ENCODE assay signal across 8 cellular contexts in the genomic region with DNA sequence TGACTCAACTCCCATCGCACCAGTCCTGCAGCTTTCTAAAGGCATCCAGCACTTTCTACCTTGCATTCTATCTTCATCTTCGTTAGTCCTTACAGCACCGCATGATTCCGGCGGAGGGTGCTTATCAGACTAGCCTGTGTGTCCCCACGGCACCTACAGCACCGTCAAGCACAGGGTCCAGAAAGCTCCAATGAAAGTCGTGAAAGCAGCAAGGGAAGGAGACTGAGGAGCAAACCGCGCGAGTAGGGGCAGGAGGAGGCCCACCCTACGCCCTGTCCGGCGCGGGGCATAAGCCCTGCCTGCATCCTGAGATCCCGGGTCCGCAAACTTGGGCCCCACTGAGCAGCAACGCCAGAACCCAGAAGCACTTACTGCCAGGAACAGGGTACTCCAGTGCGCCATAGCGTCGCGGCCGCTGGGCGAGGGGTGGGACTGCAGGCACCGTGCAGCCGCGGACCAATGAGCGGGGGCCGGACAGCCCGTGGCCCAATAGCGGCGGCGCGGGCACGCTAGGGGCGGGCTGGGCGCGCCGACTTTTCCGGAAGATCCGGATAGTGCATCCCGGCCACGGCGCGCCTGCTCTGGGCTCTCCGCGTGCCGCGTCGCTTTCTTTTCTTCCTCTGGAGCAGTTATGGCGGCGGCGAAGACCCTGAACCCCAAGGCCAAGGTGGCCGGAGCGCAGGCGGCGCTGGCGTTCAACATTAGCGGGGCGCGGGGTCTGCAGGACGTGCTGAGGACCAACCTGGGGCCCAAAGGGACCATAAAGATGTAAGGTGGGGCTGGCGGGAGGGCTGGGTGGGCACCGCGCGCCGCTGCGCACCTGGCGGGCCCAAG.
DNase-seq lines count a peak whose midpoint lies in the region; ATAC-seq, FAIRE-seq and TF ChIP-seq lines count a peak whose summit lies in the region.

No MANE protein-coding gene starts in this region.

- TF ChIP-seq CTCF in Calu3 (IDR thresholded peaks at IDR 0.05; ENCODE audit: unreplicated experiment), result no peak
- TF ChIP-seq CTCF in H1 (IDR thresholded peaks at IDR 0.05; ENCODE audit: control extremely low read depth in 1 of 3, insufficient read depth in 1 of 3, low read depth in 1 of 3, low read length in 3 of 3), result no peak

- no peaks in the 10 kb centered on the region for H3K9me3 ChIP-seq in H1 (ENCODE audit: insufficient read depth in 2 of 2, low read depth in 1 of 2, low read length in 1 of 2)

- H3K14ac ChIP-seq in H1 (ENCODE audit: insufficient read length), result no peak overlapping the region

- TF ChIP-seq EP300 in H1 (IDR thresholded peaks at IDR 0.05; ENCODE audit: borderline replicate concordance in 1 of 2, low read depth in 2 of 2, low read length in 2 of 2), result no peak

- H3K79me2 ChIP-seq in H1 (ENCODE audit: control insufficient read depth in 1 of 2, insufficient read depth in 2 of 2, low read length in 2 of 2), result peaks cover 12 to 56% of the 10 kb centered on the region in 2 experiments

- peak overlapping the region; percentile 7; the same call in 1 of the 2 replicates for H2BK12ac ChIP-seq in H1 (ENCODE audit: low read depth, low read length)

- TF ChIP-seq POLR2A in H1 (IDR thresholded peaks at IDR 0.05; ENCODE audit: control extremely low read depth in 1 of 2, low read depth in 2 of 2, low read length in 2 of 2), result peak in 1 of 2 experiments; percentile 91; a peak in 2 of 3 replicates

- peaks cover 2% of the 10 kb centered on the region; the same call in 1 of the 2 replicates for H3K79me1 ChIP-seq in H1 (ENCODE audit: low read depth, low read length)

- DNase-seq in Calu3 (peak; percentile 86), HUDEP-2 (lab: John Stamatoyannopoulos, UW; ENCODE audit: unreplicated experiment in 76 of 76) (peak in 73 of 76 experiments; percentile 21 to 88 (median 71)), NOMO-1 treated with DMSO at 0.1 percent for 48 hours (lab: John Stamatoyannopoulos, UW; ENCODE audit: unreplicated experiment) (peak; percentile 90), H1 (ENCODE audit: low read depth in 1 of 2, low spot score in 2 of 2) (peak; percentile 68 to 91), mesenteric fat pad (ENCODE audit: low spot score) (peak; percentile 98)
- DNase-seq in activated CD8-positive, alpha-beta memory T cell treated with anti-CD3 and anti-CD28 coated beads, Interleukin-2, amount 10 ng/mL, durations not matched to agents 7 days and 5 days, result peak; percentile 92
- peak; percentile 63 for DNase-seq in stimulated activated CD8-positive, alpha-beta memory T cell treated with anti-CD3 and anti-CD28 coated beads, Interleukin-15, amount 100 ng/mL, for 1 hour (ENCODE audit: low read depth)

- no peaks in the 10 kb centered on the region for H3K9me3 Mint-ChIP-seq in Calu3 (ENCODE audit: low read depth, unreplicated experiment)
- no peaks in the 10 kb centered on the region for H3K9me3 Mint-ChIP-seq in activated CD8-positive, alpha-beta memory T cell treated with anti-CD3 and anti-CD28 coated beads, Interleukin-2, amount 10 ng/mL, durations not matched to agents 7 days and 5 days (ENCODE audit: low read depth)

- H3K36me3 Mint-ChIP-seq in Calu3 (ENCODE audit: insufficient read depth, unreplicated experiment), result peaks cover 25% of the 10 kb centered on the region
- peaks cover 4% of the 10 kb centered on the region for H3K36me3 Mint-ChIP-seq in activated CD8-positive, alpha-beta memory T cell treated with anti-CD3 and anti-CD28 coated beads, Interleukin-2, amount 10 ng/mL, durations not matched to agents 7 days and 5 days

- no peak overlapping the region for H2BK20ac ChIP-seq in H1 (ENCODE audit: low read length)

- POLR2A ChIA-PET in H1 (lab: Charles Lee; ENCODE audit: partially characterized antibody), result interaction anchor here (0.7 to 1.9 kb wide), 18 partner anchors 9 to 483 kb away, joined by 3 to 18 read pairs (median 3); no protein-coding TSS in a partner anchor

- no peaks in the 10 kb centered on the region for H4K20me1 ChIP-seq in H1 (replicated peaks in 1 of 2; ENCODE audit: control insufficient read depth in 1 of 2, insufficient read depth in 2 of 2, low read length in 2 of 2)

- H2AK5ac ChIP-seq in H1 (ENCODE audit: low read depth, low read length), result no peak overlapping the region

- H2BK5ac ChIP-seq in H1 (ENCODE audit: low read depth, low read length), result peak overlapping the region; percentile 97

- TF ChIP-seq RAD21 in H1 (IDR thresholded peaks at IDR 0.05 in 1 of 2, conservative IDR thresholded peaks at IDR 0.05 in 1 of 2; ENCODE audit: low read depth in 2 of 2, low read length in 2 of 2), result no peak

- peak overlapping the region; percentile 93 for H3K18ac ChIP-seq in H1 (ENCODE audit: extremely low read depth, low read length)

- no TSS peak for BruUV-seq in Calu3 (replicated peaks; lab: Mats Ljungman, UMichigan)

- H2BK120ac ChIP-seq in H1 (replicated peaks; ENCODE audit: low read depth, low read length), result no peak overlapping the region

- peak overlapping the region; percentile 94 to 97 (median 95) for H3K9ac ChIP-seq in H1 (replicated peaks in 1 of 4; ENCODE audit: extremely low read depth in 1 of 4, low read depth in 3 of 4, low read length in 3 of 4)

- peak overlapping the region; percentile 99; the same call in 1 of the 2 replicates for H4K8ac ChIP-seq in H1 (ENCODE audit: extremely low read depth, insufficient read depth, low read length)

- no peaks in the 10 kb centered on the region for H3K27me3 Mint-ChIP-seq in Calu3 (ENCODE audit: unreplicated experiment)
- H3K27me3 Mint-ChIP-seq in activated CD8-positive, alpha-beta memory T cell treated with anti-CD3 and anti-CD28 coated beads, Interleukin-2, amount 10 ng/mL, durations not matched to agents 7 days and 5 days, result no peaks in the 10 kb centered on the region

- peak overlapping the region; percentile 95 for H3K27ac ChIP-seq in H1 (ENCODE audit: low read depth, low read length)

- peak overlapping the region; percentile 88 for H4K91ac ChIP-seq in H1 (replicated peaks; ENCODE audit: insufficient read length, low read length)

- H4K5ac ChIP-seq in H1 (ENCODE audit: insufficient read length, low read depth, low read length), result peak overlapping the region; percentile 85

- H3K4ac ChIP-seq in H1 (replicated peaks; ENCODE audit: insufficient read length, low read depth, low read length), result no peak overlapping the region

- H3K23ac ChIP-seq in H1 (ENCODE audit: insufficient read length), result no peak overlapping the region

- peak overlapping the region; percentile 77 for H3K4me3 Mint-ChIP-seq in Calu3 (ENCODE audit: low read depth, unreplicated experiment)
- peak overlapping the region; percentile 93 for H3K4me3 Mint-ChIP-seq in activated CD8-positive, alpha-beta memory T cell treated with anti-CD3 and anti-CD28 coated beads, Interleukin-2, amount 10 ng/mL, durations not matched to agents 7 days and 5 days

- H3K23me2 ChIP-seq in H1 (ENCODE audit: low read depth, low read length), result peaks cover 4% of the 10 kb centered on the region

- CTCF ChIA-PET in Calu3 (lab: Charles Lee) (no interaction called here), H1 (lab: Charles Lee; ENCODE audit: partially characterized antibody) (interaction anchor here (0.6 to 1.4 kb wide), 3 partner anchors 20 to 89 kb away, joined by 3 to 4 read pairs (median 3); no protein-coding TSS in a partner anchor)
- CTCF ChIA-PET in activated CD8-positive, alpha-beta memory T cell treated with anti-CD3 and anti-CD28 coated beads, Interleukin-2, amount 10 ng/mL, durations not matched to agents 7 days and 5 days (lab: Charles Lee), result interaction anchor here (1.0 to 1.3 kb wide), 4 partner anchors 10 to 231 kb away, joined by 3 to 8 read pairs (median 3); a partner anchor contains a TSS

- WGBS in H1 (ENCODE audit: extremely low coverage in 1 of 2, insufficient coverage in 1 of 2, insufficient read length in 1 of 2, insufficient replicate concordance in 2 of 2, low coverage in 1 of 2, low lambda C conversion rate in 2 of 2, missing lambda C conversion rate in 1 of 2), 2 experiments, result 2% methylated on average over 53 of the region's 69 CpGs; no CpG with 5 or more reads in 1 of the 2 experiments

- H3K27me3 ChIP-seq in H1 (replicated peaks in 1 of 4; ENCODE audit: control insufficient read depth in 3 of 4, extremely low read depth in 1 of 4, insufficient read depth in 3 of 4, low read length in 3 of 4), result no peaks in the 10 kb centered on the region

- no peak for FAIRE-seq in H1 (lab: Jason Lieb, UNC)

- H3K4me1 Mint-ChIP-seq in Calu3 (ENCODE audit: low read depth, unreplicated experiment), result no peaks in the 10 kb centered on the region
- peaks cover 34% of the 10 kb centered on the region for H3K4me1 Mint-ChIP-seq in activated CD8-positive, alpha-beta memory T cell treated with anti-CD3 and anti-CD28 coated beads, Interleukin-2, amount 10 ng/mL, durations not matched to agents 7 days and 5 days

- peak overlapping the region; percentile 79 to 81 for H3K4me2 ChIP-seq in H1 (ENCODE audit: insufficient read depth in 1 of 2, low read depth in 2 of 2, low read length in 2 of 2)

- peaks cover 0 to 34% (median 12%) of the 10 kb centered on the region in 4 experiments; a peak in 5 of 8 replicates for H3K36me3 ChIP-seq in H1 (ENCODE audit: control insufficient read depth in 2 of 4, insufficient read depth in 4 of 4, low read length in 3 of 4)

- H3K27ac Mint-ChIP-seq in Calu3 (ENCODE audit: unreplicated experiment), result peak overlapping the region; percentile 9
- H3K27ac Mint-ChIP-seq in activated CD8-positive, alpha-beta memory T cell treated with anti-CD3 and anti-CD28 coated beads, Interleukin-2, amount 10 ng/mL, durations not matched to agents 7 days and 5 days, result peak overlapping the region; percentile 88

- peak overlapping the region; percentile 95; the same call in 1 of the 2 replicates for H2BK15ac ChIP-seq in H1 (ENCODE audit: low read length)

- peak overlapping the region; percentile 90 for H2AFZ ChIP-seq in H1 (ENCODE audit: low read length)

- H3K4me3 ChIP-seq in H1 (ENCODE audit: extremely low read depth in 1 of 4, insufficient read depth in 2 of 4, low read depth in 3 of 4, low read length in 4 of 4), result peak overlapping the region; percentile 79 to 97 (median 95)

- intact Hi-C loops in Calu3 (cut with micrococcal nuclease; ENCODE audit: unreplicated experiment), result no loop called here

- ATAC-seq in GM21423 (IDR thresholded peaks at IDR 0.05; ENCODE audit: unreplicated experiment), result peak; percentile 99
- ATAC-seq in activated CD8-positive, alpha-beta memory T cell treated with anti-CD3 and anti-CD28 coated beads, Interleukin-2, amount 10 ng/mL, durations not matched to agents 7 days and 5 days, result peak; percentile 99

- H3K4me1 ChIP-seq in H1 (replicated peaks in 1 of 4; ENCODE audit: control insufficient read depth in 3 of 4, insufficient read depth in 4 of 4, low read length in 3 of 4), result peaks cover 0 to 2% (median 0%) of the 10 kb centered on the region in 4 experiments; a peak in 1 of 7 replicates

- peak overlapping the region; percentile 97 for H3K56ac ChIP-seq in H1 (replicated peaks; ENCODE audit: insufficient read length, low read depth, low read length)

TF ChIP-seq in H1, 55 proteins besides CTCF, POLR2A, EP300 and RAD21 (continues in another document):
- TF ChIP-seq NRF1 (IDR thresholded peaks at IDR 0.05; ENCODE audit: low read depth, low read length) (no peak), SP1 (IDR thresholded peaks at IDR 0.05; ENCODE audit: low read depth, low read length) (peak; percentile 93), TAF1 (IDR thresholded peaks at IDR 0.05; ENCODE audit: low read depth, low read length) (peak; percentile 90)

Comparison
In these comparisons a context has a peak if more than half of its experiments do, and no peak if none do; other contexts are left out.
1. Peak in every context shown above with its lines: DNase-seq, ATAC-seq, H3K4me3 ChIP-seq and H3K27ac ChIP-seq.